Comparison of ENCODE assay signal across 18 cellular contexts in the genomic region with DNA sequence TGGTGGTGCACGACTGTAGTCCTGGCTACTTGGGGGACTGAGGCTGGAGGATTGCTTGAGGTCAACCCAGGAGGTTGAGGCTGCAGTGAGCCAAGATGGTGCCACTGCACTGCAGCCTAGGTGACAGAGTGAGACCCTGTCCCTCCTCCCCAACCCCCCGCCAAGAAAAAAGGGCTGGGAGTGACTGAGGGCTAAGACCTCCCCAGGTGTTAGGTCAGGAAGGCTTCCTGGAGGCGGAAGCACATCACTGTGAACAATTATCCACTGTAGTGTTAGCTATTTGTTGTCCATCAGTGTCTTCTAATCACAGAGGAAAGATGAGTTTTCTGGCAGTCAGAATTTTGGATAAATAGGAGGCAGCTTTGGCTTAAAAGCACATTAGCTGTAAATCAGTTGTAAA. TPM values are rescaled to one million over a fixed set of nuclear protein-coding genes. Genes with fewer than 3 reads are reported as not detected.
A peak's percentile ranks its signal among the peaks of the same experiment; 100 is the strongest.
DNase-seq lines count a peak whose midpoint lies in the region; ATAC-seq and TF ChIP-seq lines count a peak whose summit lies in the region.
"Had no signal": no experiment of that assay in that cellular context is flagged by ENCODE, and none has a peak within 500 bp of the region (broad histone marks: within the 10 kb centered on the region; RNA-seq: fewer than 3 reads in every experiment).

No MANE protein-coding gene starts in this region.

- intact Hi-C loops in left colon (cut with DNase I, micrococcal nuclease), result loop anchor here in 1 of 2 donors (10.0 kb wide), 1 partner anchor 46 kb away; no protein-coding TSS in a partner anchor

- H3K27ac Mint-ChIP-seq in activated naive CD4-positive, alpha-beta T cell treated with anti-CD3 and anti-CD28 coated beads, Interleukin-2, amount 10 ng/mL, durations not matched to agents 7 days and 5 days, result peak overlapping the region; percentile 34
- H3K27ac Mint-ChIP-seq in activated CD8-positive, alpha-beta T cell treated with anti-CD3 and anti-CD28 coated beads, Interleukin-2, amount 10 ng/mL, durations not matched to agents 7 days and 5 days, result peak overlapping the region; percentile 39
- H3K27ac Mint-ChIP-seq in stimulated activated memory B cell treated with anti-CD40 and anti-IgM and Interleukin-4, amounts not matched to agents 10 μg/mL and 1 μg/mL and 100 μg/mL, for 72 hours, result peak overlapping the region; percentile 37

- peaks cover 25% of the 10 kb centered on the region for H3K36me3 Mint-ChIP-seq in activated naive CD4-positive, alpha-beta T cell treated with anti-CD3 and anti-CD28 coated beads, Interleukin-2, amount 10 ng/mL, durations not matched to agents 7 days and 5 days
- peaks cover 31% of the 10 kb centered on the region for H3K36me3 Mint-ChIP-seq in activated CD8-positive, alpha-beta T cell treated with anti-CD3 and anti-CD28 coated beads, Interleukin-2, amount 10 ng/mL, durations not matched to agents 7 days and 5 days (ENCODE audit: low read depth)
- H3K36me3 Mint-ChIP-seq in stimulated activated memory B cell treated with anti-CD40 and anti-IgM and Interleukin-4, amounts not matched to agents 10 μg/mL and 1 μg/mL and 100 μg/mL, for 72 hours, result peaks cover 16% of the 10 kb centered on the region

- no peak for ATAC-seq in activated CD8-positive, alpha-beta T cell treated with anti-CD3 and anti-CD28 coated beads, Interleukin-2, amount 10 ng/mL, durations not matched to agents 7 days and 5 days
- ATAC-seq in stimulated activated memory B cell treated with anti-CD40 and anti-IgM and Interleukin-4, amounts not matched to agents 10 μg/mL and 1 μg/mL and 100 μg/mL, for 72 hours, result no peak
- ATAC-seq in left colon (no peak), GM21367 (IDR thresholded peaks at IDR 0.05; ENCODE audit: unreplicated experiment) (no peak)
- ATAC-seq: Right ventricle myocardium inferior had no signal

- no peak for DNase-seq in activated naive CD4-positive, alpha-beta T cell treated with anti-CD3 and anti-CD28 coated beads, Interleukin-2, amount 10 ng/mL, durations not matched to agents 7 days and 5 days
- no peak for DNase-seq in activated naive CD4-positive, alpha-beta T cell treated with anti-CD3 and anti-CD28 coated beads, Interleukin-2, amount 50 U/mL, for 16 hours
- no peak for DNase-seq in activated CD8-positive, alpha-beta T cell treated with anti-CD3 and anti-CD28 coated beads, Interleukin-2, amount 10 ng/mL, durations not matched to agents 7 days and 5 days
- DNase-seq in T-helper 1 cell (no peak), left colon (no peak)
- DNase-seq: 8988T, Calu3, DMS79 treated with DMSO at 0.1 percent for 48 hours, GDM1, GOT3, NCI-H1092 treated with DMSO at 0.1 percent for 48 hours, NCI-H1694 treated with DMSO at 0.1 percent for 48 hours, NCI-H446 treated with DMSO at 0.1 percent for 48 hours had no signal

- CTCF ChIA-PET in activated naive CD4-positive, alpha-beta T cell treated with anti-CD3 and anti-CD28 coated beads, Interleukin-2, amount 10 ng/mL, durations not matched to agents 7 days and 5 days (lab: Charles Lee), result no interaction called here
- CTCF ChIA-PET in HEK293 (lab: Yijun Ruan, JAX), result interaction anchor here (0.6 to 1.6 kb wide), 6 partner anchors 8 to 36 kb away, joined by 3 to 5 read pairs (median 3); no protein-coding TSS in a partner anchor
- CTCF ChIA-PET in activated CD8-positive, alpha-beta T cell treated with anti-CD3 and anti-CD28 coated beads, Interleukin-2, amount 10 ng/mL, durations not matched to agents 7 days and 5 days (lab: Charles Lee), result no interaction called here

- POLR2A ChIA-PET in HEK293 (lab: Yijun Ruan, JAX), result interaction anchor here (1.5 kb wide), 1 partner anchor 8 kb away, joined by 6 read pairs; no protein-coding TSS in a partner anchor
- POLR2A ChIA-PET in activated CD8-positive, alpha-beta T cell treated with anti-CD3 and anti-CD28 coated beads, Interleukin-2, amount 10 ng/mL, durations not matched to agents 7 days and 5 days (lab: Charles Lee), result no interaction called here

- H3K4me3 Mint-ChIP-seq in activated naive CD4-positive, alpha-beta T cell treated with anti-CD3 and anti-CD28 coated beads, Interleukin-2, amount 10 ng/mL, durations not matched to agents 7 days and 5 days, result no peak overlapping the region
- no peak overlapping the region for H3K4me3 Mint-ChIP-seq in activated CD8-positive, alpha-beta T cell treated with anti-CD3 and anti-CD28 coated beads, Interleukin-2, amount 10 ng/mL, durations not matched to agents 7 days and 5 days
- no peak overlapping the region for H3K4me3 Mint-ChIP-seq in stimulated activated memory B cell treated with anti-CD40 and anti-IgM and Interleukin-4, amounts not matched to agents 10 μg/mL and 1 μg/mL and 100 μg/mL, for 72 hours

- H3K36me3 ChIP-seq in HEK293 (ENCODE audit: control insufficient read depth in 2 of 2, insufficient read depth in 1 of 2, low read length in 2 of 2), result peaks cover 0 to 56% of the 10 kb centered on the region in 2 experiments; a peak in 2 of 3 replicates

- H3K4me1 ChIP-seq in HEK293 (ENCODE audit: control insufficient read depth, insufficient read depth, low read length), result no peaks in the 10 kb centered on the region

- H3K9me3 Mint-ChIP-seq in activated naive CD4-positive, alpha-beta T cell treated with anti-CD3 and anti-CD28 coated beads, Interleukin-2, amount 10 ng/mL, durations not matched to agents 7 days and 5 days, result no peaks in the 10 kb centered on the region
- H3K9me3 Mint-ChIP-seq in activated CD8-positive, alpha-beta T cell treated with anti-CD3 and anti-CD28 coated beads, Interleukin-2, amount 10 ng/mL, durations not matched to agents 7 days and 5 days (ENCODE audit: insufficient read depth), result no peaks in the 10 kb centered on the region
- no peaks in the 10 kb centered on the region for H3K9me3 Mint-ChIP-seq in stimulated activated memory B cell treated with anti-CD40 and anti-IgM and Interleukin-4, amounts not matched to agents 10 μg/mL and 1 μg/mL and 100 μg/mL, for 72 hours

- H3K9me3 ChIP-seq in HEK293 (ENCODE audit: control insufficient read depth, insufficient read depth, low read depth, low read length), result no peaks in the 10 kb centered on the region

- no peaks in the 10 kb centered on the region for H3K27me3 Mint-ChIP-seq in activated naive CD4-positive, alpha-beta T cell treated with anti-CD3 and anti-CD28 coated beads, Interleukin-2, amount 10 ng/mL, durations not matched to agents 7 days and 5 days
- no peaks in the 10 kb centered on the region for H3K27me3 Mint-ChIP-seq in activated CD8-positive, alpha-beta T cell treated with anti-CD3 and anti-CD28 coated beads, Interleukin-2, amount 10 ng/mL, durations not matched to agents 7 days and 5 days (ENCODE audit: low read depth)
- H3K27me3 Mint-ChIP-seq in stimulated activated memory B cell treated with anti-CD40 and anti-IgM and Interleukin-4, amounts not matched to agents 10 μg/mL and 1 μg/mL and 100 μg/mL, for 72 hours, result no peaks in the 10 kb centered on the region

- no peak overlapping the region for H3K27ac ChIP-seq in HEK293 (ENCODE audit: extremely low read depth, low read depth, low read length)
- H3K27ac ChIP-seq: KMS-11 had no signal

- no peak for TF ChIP-seq CTCF in HEK293 (tag by site-specific recombination; IDR thresholded peaks at IDR 0.05)

- H3K4me1 Mint-ChIP-seq in activated naive CD4-positive, alpha-beta T cell treated with anti-CD3 and anti-CD28 coated beads, Interleukin-2, amount 10 ng/mL, durations not matched to agents 7 days and 5 days, result peaks cover 2% of the 10 kb centered on the region
- H3K4me1 Mint-ChIP-seq in activated CD8-positive, alpha-beta T cell treated with anti-CD3 and anti-CD28 coated beads, Interleukin-2, amount 10 ng/mL, durations not matched to agents 7 days and 5 days (ENCODE audit: low read depth), result peaks cover 8% of the 10 kb centered on the region
- peaks cover 67% of the 10 kb centered on the region for H3K4me1 Mint-ChIP-seq in stimulated activated memory B cell treated with anti-CD40 and anti-IgM and Interleukin-4, amounts not matched to agents 10 μg/mL and 1 μg/mL and 100 μg/mL, for 72 hours

- no peak overlapping the region for H3K4me3 ChIP-seq in HEK293 (ENCODE audit: low read depth, low read length)

TF ChIP-seq in HEK293, 187 proteins besides CTCF, POLR2A, EP300 and RAD21 (continues in another document):
- TF ChIP-seq ZNF624 (tag by site-specific recombination; IDR thresholded peaks at IDR 0.05) (no peak), ZNF362 (tag by site-specific recombination; IDR thresholded peaks at IDR 0.05) (no peak)

RNA-seq across cellular contexts. Expression of gene YDJC, which starts 8.8 kb away (rescaled TPM):
- total RNA-seq in activated CD8-positive, alpha-beta T cell treated with anti-CD3 and anti-CD28 coated beads, Interleukin-2, amount 10 ng/mL, durations not matched to agents 7 days and 5 days, result 10 to 100 TPM; 46.7 to 47.1 TPM
- total RNA-seq in left colon, result 10 to 100 TPM; 18.9 to 23.2 TPM

RNA-seq across cellular contexts. Expression of gene CCDC116, which starts 11.5 kb away (rescaled TPM):
- 1 to 10 TPM in 1 of 2 experiments, under 1 TPM in 1; 0.66 to 1.6 TPM for total RNA-seq in activated CD8-positive, alpha-beta T cell treated with anti-CD3 and anti-CD28 coated beads, Interleukin-2, amount 10 ng/mL, durations not matched to agents 7 days and 5 days
- under 1 TPM; 0.49 to 0.53 TPM for total RNA-seq in left colon
- total RNA-seq: Calu3 had no signal

RNA-seq across cellular contexts. Expression of gene SDF2L1, which starts 21.1 kb away (rescaled TPM):
- total RNA-seq in activated CD8-positive, alpha-beta T cell treated with anti-CD3 and anti-CD28 coated beads, Interleukin-2, amount 10 ng/mL, durations not matched to agents 7 days and 5 days, result 10 to 100 TPM; 85.9 to 86.4 TPM
- total RNA-seq in left colon, result 10 to 100 TPM; 29.0 to 46.5 TPM

RNA-seq across cellular contexts. Expression of gene PPIL2, which starts 44.8 kb away (rescaled TPM):
- total RNA-seq in activated CD8-positive, alpha-beta T cell treated with anti-CD3 and anti-CD28 coated beads, Interleukin-2, amount 10 ng/mL, durations not matched to agents 7 days and 5 days, result 10 to 100 TPM; 66.0 to 72.1 TPM
- 10 to 100 TPM; 48.0 to 60.5 TPM for total RNA-seq in left colon

RNA-seq across cellular contexts. Expression of gene UBE2L3, which starts 53.5 kb away (rescaled TPM):
- 10 to 100 TPM; 65.3 to 69.6 TPM for total RNA-seq in activated CD8-positive, alpha-beta T cell treated with anti-CD3 and anti-CD28 coated beads, Interleukin-2, amount 10 ng/mL, durations not matched to agents 7 days and 5 days
- 10 to 100 TPM; 51.5 to 59.6 TPM for total RNA-seq in left colon
